ENCODE assay signal across 15 cellular contexts in the genomic region with DNA sequence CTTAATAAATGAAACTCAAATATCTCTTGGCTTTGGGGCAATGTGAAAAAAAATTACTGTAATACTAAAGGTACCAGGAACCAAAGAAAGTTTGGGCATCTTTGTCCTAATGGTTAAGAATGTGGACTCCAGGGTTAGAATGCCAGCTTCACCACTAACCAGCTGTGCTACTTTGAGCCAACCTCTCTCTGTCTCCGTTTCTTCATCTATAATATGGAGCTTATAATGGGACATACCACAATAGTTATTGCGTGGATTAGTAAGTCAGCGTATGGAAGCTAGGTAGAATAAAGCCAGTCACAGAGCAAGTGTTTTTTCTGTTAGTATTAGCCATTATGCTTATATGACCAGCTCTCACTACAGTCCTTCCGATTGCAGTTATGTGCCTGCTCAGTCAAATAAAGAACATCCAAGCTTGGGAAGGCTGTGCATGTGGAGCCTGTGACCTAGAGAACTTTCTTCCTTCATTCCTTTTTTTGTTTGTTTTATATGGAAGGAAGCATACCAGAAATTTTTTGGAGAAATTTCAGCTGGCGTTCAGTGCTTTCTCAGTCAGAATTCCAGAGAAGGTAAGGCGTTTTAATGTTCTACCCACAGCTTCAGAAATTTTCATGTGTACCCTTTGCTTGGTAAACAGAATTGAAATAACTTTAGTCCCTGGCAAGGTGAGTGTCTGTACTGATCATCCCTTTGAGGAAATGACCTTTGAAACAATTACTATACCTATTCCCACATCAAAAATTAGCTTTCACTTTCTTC.
A peak's percentile ranks its signal among the peaks of the same experiment; 100 is the strongest.
DNase-seq lines count a peak whose midpoint lies in the region; ATAC-seq and TF ChIP-seq lines count a peak whose summit lies in the region.
"Had no signal": no experiment of that assay in that cellular context is flagged by ENCODE, and none has a peak within 500 bp of the region (broad histone marks: within the 10 kb centered on the region; RNA-seq: fewer than 3 reads in every experiment).

No MANE protein-coding gene starts in this region.

- H3K4me2 ChIP-seq in osteoblast (ENCODE audit: insufficient read depth, low read length): peak overlapping the region; percentile 66

- no peaks in the 10 kb centered on the region for H3K36me3 ChIP-seq in osteoblast (ENCODE audit: insufficient read depth, low read length)

- H3K4me3 ChIP-seq in WI38 (ENCODE audit: low read depth, low read length): peak overlapping the region; percentile 33
- H3K4me3 ChIP-seq in osteoblast (ENCODE audit: insufficient read depth, low read length): peak overlapping the region; percentile 36

- no peaks in the 10 kb centered on the region for H4K20me1 ChIP-seq in osteoblast (ENCODE audit: insufficient read depth, low read length)

- TF ChIP-seq CTCF in WI38 (IDR thresholded peaks at IDR 0.05; ENCODE audit: low read depth, low read length) (no peak), osteoblast (IDR thresholded peaks at IDR 0.05; ENCODE audit: extremely low read depth, low read depth, low read length) (no peak)

- H3K9me3 Mint-ChIP-seq in activated CD4-positive, alpha-beta memory T cell treated with anti-CD3 and anti-CD28 coated beads, Interleukin-2, amount 10 ng/mL, durations not matched to agents 7 days and 5 days: no peaks in the 10 kb centered on the region
- H3K9me3 Mint-ChIP-seq: stimulated activated naive CD8-positive, alpha-beta T cell treated with anti-CD3 and anti-CD28 coated beads, Interleukin-15, amount 100 ng/mL, for 72 hours had no signal

- H3K27ac Mint-ChIP-seq in activated CD4-positive, alpha-beta memory T cell treated with anti-CD3 and anti-CD28 coated beads, Interleukin-2, amount 10 ng/mL, durations not matched to agents 7 days and 5 days: no peak overlapping the region
- H3K27ac Mint-ChIP-seq: activated CD8-positive, alpha-beta T cell treated with anti-CD3 and anti-CD28 coated beads, Interleukin-2, amount 10 ng/mL, durations not matched to agents 7 days and 5 days; CD14-positive monocyte; stimulated activated naive CD8-positive, alpha-beta T cell treated with anti-CD3 and anti-CD28 coated beads, Interleukin-15, amount 100 ng/mL, for 72 hours had no signal

- POLR2A ChIA-PET in activated CD4-positive, alpha-beta memory T cell treated with anti-CD3 and anti-CD28 coated beads, Interleukin-2, amount 10 ng/mL, durations not matched to agents 7 days and 5 days (lab: Charles Lee): no interaction called here

- H3K9me3 ChIP-seq in osteoblast (ENCODE audit: low read depth, low read length): no peaks in the 10 kb centered on the region

- no peak for ATAC-seq in HG02571 (IDR thresholded peaks at IDR 0.05; ENCODE audit: unreplicated experiment)
- ATAC-seq: activated CD8-positive, alpha-beta T cell treated with anti-CD3 and anti-CD28 coated beads, Interleukin-2, amount 10 ng/mL, durations not matched to agents 7 days and 5 days; stimulated activated naive CD8-positive, alpha-beta T cell treated with anti-CD3 and anti-CD28 coated beads, Interleukin-15, amount 100 ng/mL, for 72 hours had no signal

- H3K27me3 ChIP-seq in osteoblast (ENCODE audit: insufficient read depth, low read length): no peaks in the 10 kb centered on the region

- H3K4me1 ChIP-seq in osteoblast (ENCODE audit: insufficient read depth, low read length): peaks cover 30% of the 10 kb centered on the region

- H3K27ac ChIP-seq in osteoblast (ENCODE audit: low read depth, low read length): peak overlapping the region; percentile 59

- H3K36me3 Mint-ChIP-seq in activated CD4-positive, alpha-beta memory T cell treated with anti-CD3 and anti-CD28 coated beads, Interleukin-2, amount 10 ng/mL, durations not matched to agents 7 days and 5 days (ENCODE audit: low read depth): no peaks in the 10 kb centered on the region
- H3K36me3 Mint-ChIP-seq: CD14-positive monocyte had no signal

- peak overlapping the region; percentile 3 for H2AFZ ChIP-seq in osteoblast (ENCODE audit: low read length)

- CTCF ChIA-PET in activated CD4-positive, alpha-beta memory T cell treated with anti-CD3 and anti-CD28 coated beads, Interleukin-2, amount 10 ng/mL, durations not matched to agents 7 days and 5 days (lab: Charles Lee): interaction anchor here (0.5 to 1.2 kb wide), 2 partner anchors 48 to 637 kb away, joined by 3 to 4 read pairs; no protein-coding TSS in a partner anchor

- DNase-seq in GM03348 (ENCODE audit: low spot score): peak; percentile 50
- DNase-seq in fibroblast of peridontal ligament (ENCODE audit: extremely low read depth): peak; percentile 86
- no peak for DNase-seq in osteoblast (ENCODE audit: insufficient read length, low spot score, missing footprints)
- DNase-seq in activated CD4-positive, alpha-beta memory T cell treated with anti-CD3 and anti-CD28 coated beads, Interleukin-2, amount 10 ng/mL, durations not matched to agents 7 days and 5 days: no peak
- DNase-seq in CD1c-positive myeloid dendritic cell (ENCODE audit: extremely low spot score): no peak
- DNase-seq in NCI-H2029 treated with DMSO at 0.1 percent for 48 hours (lab: John Stamatoyannopoulos, UW): no peak
- DNase-seq: activated CD8-positive, alpha-beta T cell treated with anti-CD3 and anti-CD28 coated beads, Interleukin-2, amount 10 ng/mL, durations not matched to agents 7 days and 5 days; activated naive CD4-positive, alpha-beta T cell; GDM1; NCI-H1105 treated with DMSO at 0.1 percent for 48 hours; retina; stimulated activated naive CD8-positive, alpha-beta T cell treated with anti-CD3 and anti-CD28 coated beads, Interleukin-15, amount 100 ng/mL, for 72 hours had no signal

- no peaks in the 10 kb centered on the region for H3K4me1 Mint-ChIP-seq in activated CD4-positive, alpha-beta memory T cell treated with anti-CD3 and anti-CD28 coated beads, Interleukin-2, amount 10 ng/mL, durations not matched to agents 7 days and 5 days
- H3K4me1 Mint-ChIP-seq: CD14-positive monocyte; stimulated activated naive CD8-positive, alpha-beta T cell treated with anti-CD3 and anti-CD28 coated beads, Interleukin-15, amount 100 ng/mL, for 72 hours had no signal

- no peaks in the 10 kb centered on the region for H3K27me3 Mint-ChIP-seq in activated CD4-positive, alpha-beta memory T cell treated with anti-CD3 and anti-CD28 coated beads, Interleukin-2, amount 10 ng/mL, durations not matched to agents 7 days and 5 days
- H3K27me3 Mint-ChIP-seq: stimulated activated naive CD8-positive, alpha-beta T cell treated with anti-CD3 and anti-CD28 coated beads, Interleukin-15, amount 100 ng/mL, for 72 hours had no signal

- no peaks in the 10 kb centered on the region for H3K79me2 ChIP-seq in osteoblast (ENCODE audit: insufficient read depth, low read length)

- no peak overlapping the region for H3K4me3 Mint-ChIP-seq in activated CD4-positive, alpha-beta memory T cell treated with anti-CD3 and anti-CD28 coated beads, Interleukin-2, amount 10 ng/mL, durations not matched to agents 7 days and 5 days
- H3K4me3 Mint-ChIP-seq: activated CD8-positive, alpha-beta T cell treated with anti-CD3 and anti-CD28 coated beads, Interleukin-2, amount 10 ng/mL, durations not matched to agents 7 days and 5 days; CD14-positive monocyte; stimulated activated naive CD8-positive, alpha-beta T cell treated with anti-CD3 and anti-CD28 coated beads, Interleukin-15, amount 100 ng/mL, for 72 hours had no signal

Comparison
In these comparisons a context has a peak if more than half of its experiments do, and no peak if none do; other contexts are left out.
1. DNase-seq: peak in GM03348 (single experiment) and fibroblast of peridontal ligament (single experiment); none in osteoblast (single experiment), activated CD4-positive, alpha-beta memory T cell treated with anti-CD3 and anti-CD28 coated beads, Interleukin-2, amount 10 ng/mL, durations not matched to agents 7 days and 5 days (single experiment), CD1c-positive myeloid dendritic cell (single experiment) and NCI-H2029 treated with DMSO at 0.1 percent for 48 hours (single experiment).